Comparison of ENCODE assay signal across 9 cellular contexts in genomic region chr18:3256693-3257626, GRCh38. TPM values are rescaled to one million over a fixed set of nuclear protein-coding genes. Genes with fewer than 3 reads are reported as not detected.
DNase-seq lines count a peak whose midpoint lies in the region; ATAC-seq, FAIRE-seq and TF ChIP-seq lines count a peak whose summit lies in the region.
"Had no signal": no experiment of that assay in that cellular context is flagged by ENCODE, and none has a peak within 500 bp of the region (broad histone marks: within the 10 kb centered on the region; RNA-seq: fewer than 3 reads in every experiment).

No MANE protein-coding gene starts in this region.

- H3K4me1 Mint-ChIP-seq in activated naive CD4-positive, alpha-beta T cell treated with anti-CD3 and anti-CD28 coated beads, Interleukin-2, amount 10 ng/mL, durations not matched to agents 7 days and 5 days: peaks cover 89% of the 10 kb centered on the region
- peaks cover 86% of the 10 kb centered on the region for H3K4me1 Mint-ChIP-seq in activated CD8-positive, alpha-beta T cell treated with anti-CD3 and anti-CD28 coated beads, Interleukin-2, amount 10 ng/mL, durations not matched to agents 7 days and 5 days (ENCODE audit: low read depth)

- H3K9me3 Mint-ChIP-seq in activated naive CD4-positive, alpha-beta T cell treated with anti-CD3 and anti-CD28 coated beads, Interleukin-2, amount 10 ng/mL, durations not matched to agents 7 days and 5 days: no peaks in the 10 kb centered on the region
- no peaks in the 10 kb centered on the region for H3K9me3 Mint-ChIP-seq in activated CD8-positive, alpha-beta T cell treated with anti-CD3 and anti-CD28 coated beads, Interleukin-2, amount 10 ng/mL, durations not matched to agents 7 days and 5 days (ENCODE audit: insufficient read depth)

- peaks cover 73% of the 10 kb centered on the region for H3K36me3 Mint-ChIP-seq in activated naive CD4-positive, alpha-beta T cell treated with anti-CD3 and anti-CD28 coated beads, Interleukin-2, amount 10 ng/mL, durations not matched to agents 7 days and 5 days
- H3K36me3 Mint-ChIP-seq in activated CD8-positive, alpha-beta T cell treated with anti-CD3 and anti-CD28 coated beads, Interleukin-2, amount 10 ng/mL, durations not matched to agents 7 days and 5 days (ENCODE audit: low read depth): peaks cover 81% of the 10 kb centered on the region

- intact Hi-C loops in upper lobe of right lung (cut with DNase I): no loop called here
- intact Hi-C loops in head of caudate nucleus (cut with DNase I): no loop called here

- peak; percentile 95 for FAIRE-seq in islet of Langerhans (lab: Jason Lieb, UNC)

- POLR2A ChIA-PET in activated CD8-positive, alpha-beta T cell treated with anti-CD3 and anti-CD28 coated beads, Interleukin-2, amount 10 ng/mL, durations not matched to agents 7 days and 5 days (lab: Charles Lee): interaction anchor here (2.9 kb wide), 1 partner anchor 9 kb away, joined by 10 read pairs; the partner anchor contains the start of gene MYL12A

- no peaks in the 10 kb centered on the region for H3K27me3 ChIP-seq in upper lobe of right lung

- H3K36me3 ChIP-seq in upper lobe of right lung: peaks cover 64% of the 10 kb centered on the region

- no peak for ATAC-seq in activated CD8-positive, alpha-beta T cell treated with anti-CD3 and anti-CD28 coated beads, Interleukin-2, amount 10 ng/mL, durations not matched to agents 7 days and 5 days
- peak; percentile 49 for ATAC-seq in upper lobe of right lung
- no peak for ATAC-seq in HG02852 (IDR thresholded peaks at IDR 0.05; ENCODE audit: unreplicated experiment)
- ATAC-seq in HG02973 (IDR thresholded peaks at IDR 0.05; ENCODE audit: unreplicated experiment): no peak
- ATAC-seq: activated CD4-positive, CD25-positive, alpha-beta regulatory T cell treated with anti-CD3 and anti-CD28 coated beads, Interleukin-2, amount 50 U/mL, for 24 hours had no signal

- peaks cover 40% of the 10 kb centered on the region for H3K4me1 ChIP-seq in upper lobe of right lung

- peak overlapping the region; percentile 69 for H3K27ac Mint-ChIP-seq in activated naive CD4-positive, alpha-beta T cell treated with anti-CD3 and anti-CD28 coated beads, Interleukin-2, amount 10 ng/mL, durations not matched to agents 7 days and 5 days
- H3K27ac Mint-ChIP-seq in activated CD8-positive, alpha-beta T cell treated with anti-CD3 and anti-CD28 coated beads, Interleukin-2, amount 10 ng/mL, durations not matched to agents 7 days and 5 days: peak overlapping the region; percentile 63

- no peak overlapping the region for H3K4me3 ChIP-seq in upper lobe of right lung

- no peaks in the 10 kb centered on the region for H3K27me3 Mint-ChIP-seq in activated naive CD4-positive, alpha-beta T cell treated with anti-CD3 and anti-CD28 coated beads, Interleukin-2, amount 10 ng/mL, durations not matched to agents 7 days and 5 days
- H3K27me3 Mint-ChIP-seq in activated CD8-positive, alpha-beta T cell treated with anti-CD3 and anti-CD28 coated beads, Interleukin-2, amount 10 ng/mL, durations not matched to agents 7 days and 5 days (ENCODE audit: low read depth): no peaks in the 10 kb centered on the region

- H3K4me3 Mint-ChIP-seq in activated naive CD4-positive, alpha-beta T cell treated with anti-CD3 and anti-CD28 coated beads, Interleukin-2, amount 10 ng/mL, durations not matched to agents 7 days and 5 days: no peak overlapping the region
- H3K4me3 Mint-ChIP-seq in activated CD8-positive, alpha-beta T cell treated with anti-CD3 and anti-CD28 coated beads, Interleukin-2, amount 10 ng/mL, durations not matched to agents 7 days and 5 days: no peak overlapping the region

- no peak for DNase-seq in activated naive CD4-positive, alpha-beta T cell treated with anti-CD3 and anti-CD28 coated beads, Interleukin-2, amount 10 ng/mL, durations not matched to agents 7 days and 5 days
- no peak for DNase-seq in activated naive CD4-positive, alpha-beta T cell treated with Interleukin-2 at 50 U/mL for 16 hours
- no peak for DNase-seq in activated CD8-positive, alpha-beta T cell treated with anti-CD3 and anti-CD28 coated beads, Interleukin-2, amount 10 ng/mL, durations not matched to agents 7 days and 5 days
- no peak for DNase-seq in upper lobe of right lung
- DNase-seq in head of caudate nucleus: no peak

- TF ChIP-seq CTCF in upper lobe of right lung (IDR thresholded peaks at IDR 0.05): no peak

- H3K9me3 ChIP-seq in upper lobe of right lung: no peaks in the 10 kb centered on the region

- peak overlapping the region; percentile 62 for H3K27ac ChIP-seq in upper lobe of right lung

- CTCF ChIA-PET in activated naive CD4-positive, alpha-beta T cell treated with anti-CD3 and anti-CD28 coated beads, Interleukin-2, amount 10 ng/mL, durations not matched to agents 7 days and 5 days (lab: Charles Lee): interaction anchor here (0.9 kb wide), 1 partner anchor 409 kb away, joined by 3 read pairs; no protein-coding TSS in a partner anchor
- CTCF ChIA-PET in activated CD8-positive, alpha-beta T cell treated with anti-CD3 and anti-CD28 coated beads, Interleukin-2, amount 10 ng/mL, durations not matched to agents 7 days and 5 days (lab: Charles Lee): no interaction called here

RNA-seq across cellular contexts. Expression of gene MYL12B, which starts 5.0 kb away (rescaled TPM):
- total RNA-seq in activated CD8-positive, alpha-beta T cell treated with anti-CD3 and anti-CD28 coated beads, Interleukin-2, amount 10 ng/mL, durations not matched to agents 7 days and 5 days: 100 to 1,000 TPM; 402 to 404 TPM
- 368 TPM for total RNA-seq in upper lobe of right lung

RNA-seq across cellular contexts. Expression of gene MYL12A, which starts 9.4 kb away (rescaled TPM):
- 100 to 1,000 TPM; 858 to 901 TPM for total RNA-seq in activated CD8-positive, alpha-beta T cell treated with anti-CD3 and anti-CD28 coated beads, Interleukin-2, amount 10 ng/mL, durations not matched to agents 7 days and 5 days
- 571 TPM for total RNA-seq in upper lobe of right lung

RNA-seq across cellular contexts. Expression of gene MYOM1, which starts 37.2 kb away (rescaled TPM):
- 1 to 10 TPM; 1.3 to 1.5 TPM for total RNA-seq in activated CD8-positive, alpha-beta T cell treated with anti-CD3 and anti-CD28 coated beads, Interleukin-2, amount 10 ng/mL, durations not matched to agents 7 days and 5 days
- total RNA-seq in upper lobe of right lung: 2.5 TPM
